Comparison of ENCODE assay signal across 9 cellular contexts in genomic region chr17:57899822-57900221, GRCh38. TPM values are rescaled to one million over a fixed set of nuclear protein-coding genes. Genes with fewer than 3 reads are reported as not detected.
A peak's percentile ranks its signal among the peaks of the same experiment; 100 is the strongest.
DNase-seq lines count a peak whose midpoint lies in the region; ATAC-seq, FAIRE-seq and TF ChIP-seq lines count a peak whose summit lies in the region.
"Had no signal": no experiment of that assay in that cellular context is flagged by ENCODE, and none has a peak within 500 bp of the region (broad histone marks: within the 10 kb centered on the region; RNA-seq: fewer than 3 reads in every experiment).

No MANE protein-coding gene starts in this region.

- H4K8ac ChIP-seq in H1 (ENCODE audit: extremely low read depth, insufficient read depth, low read length): no peak overlapping the region; the same call in 1 of the 2 replicates

- no peak overlapping the region for H3K14ac ChIP-seq in H1 (ENCODE audit: insufficient read length)

- H3K56ac ChIP-seq in H1 (replicated peaks; ENCODE audit: insufficient read length, low read depth, low read length): no peak overlapping the region

- TF ChIP-seq CTCF in C4-2B (conservative IDR thresholded peaks at IDR 0.05) (no peak), H1 (IDR thresholded peaks at IDR 0.05; ENCODE audit: control extremely low read depth in 1 of 3, insufficient read depth in 1 of 3, low read depth in 1 of 3, low read length in 3 of 3) (no peak), osteoblast (IDR thresholded peaks at IDR 0.05; ENCODE audit: extremely low read depth, low read depth, low read length) (no peak)

- H3K36me3 ChIP-seq in H1 (ENCODE audit: control insufficient read depth in 2 of 4, insufficient read depth in 4 of 4, low read length in 3 of 4): no peaks in the 10 kb centered on the region
- no peaks in the 10 kb centered on the region for H3K36me3 ChIP-seq in osteoblast (ENCODE audit: insufficient read depth, low read length)

- 0 out of 2 replicates have a peak overlapping the region, but pooled peaks have one; percentile 56 for H3K18ac ChIP-seq in H1 (ENCODE audit: extremely low read depth, low read length)

- no peak overlapping the region for H2BK120ac ChIP-seq in H1 (replicated peaks; ENCODE audit: low read depth, low read length)

- DNase-seq in NOMO-1 treated with DMSO at 0.1 percent for 48 hours (lab: John Stamatoyannopoulos, UW; ENCODE audit: unreplicated experiment) (peak; percentile 35), H1 (ENCODE audit: low read depth in 1 of 2, low spot score in 2 of 2) (no peak), osteoblast (ENCODE audit: insufficient read length, low spot score, missing footprints) (no peak), NCI-H1092 (lab: John Stamatoyannopoulos, UW) (no peak), 8988T (no peak)
- DNase-seq in stimulated activated CD4-positive, alpha-beta T cell treated with anti-CD3 and anti-CD28 coated beads, Interleukin-1b, Interleukin-23, amount 100 ng/mL, for 48 hours: no peak

- no peak for TF ChIP-seq EP300 in H1 (IDR thresholded peaks at IDR 0.05; ENCODE audit: borderline replicate concordance in 1 of 2, low read depth in 2 of 2, low read length in 2 of 2)

- no peaks in the 10 kb centered on the region for H3K23me2 ChIP-seq in H1 (ENCODE audit: low read depth, low read length)

- no peak overlapping the region; the same call in 1 of the 2 replicates for H2AK5ac ChIP-seq in H1 (ENCODE audit: low read depth, low read length)

- no peaks in the 10 kb centered on the region for H3K79me1 ChIP-seq in H1 (ENCODE audit: low read depth, low read length)

- H4K20me1 ChIP-seq in H1 (replicated peaks in 1 of 2; ENCODE audit: control insufficient read depth in 1 of 2, insufficient read depth in 2 of 2, low read length in 2 of 2) (no peaks in the 10 kb centered on the region), osteoblast (ENCODE audit: insufficient read depth, low read length) (no peaks in the 10 kb centered on the region)

- CTCF ChIA-PET in H1 (lab: Charles Lee; ENCODE audit: partially characterized antibody): interaction anchor here (0.9 to 6.7 kb wide), 25 partner anchors 8 to 107 kb away, joined by 3 to 41 read pairs (median 7); partner anchors contain the start of genes CUEDC1 and SRSF1

- peak overlapping the region; percentile 99 for H2BK12ac ChIP-seq in H1 (ENCODE audit: low read depth, low read length)

- no peaks in the 10 kb centered on the region for H3K9me3 ChIP-seq in H1 (ENCODE audit: insufficient read depth in 2 of 2, low read depth in 1 of 2, low read length in 1 of 2)
- no peaks in the 10 kb centered on the region for H3K9me3 ChIP-seq in osteoblast (ENCODE audit: low read depth, low read length)

- peak overlapping the region; percentile 69; the same call in 1 of the 2 replicates for H2BK5ac ChIP-seq in H1 (ENCODE audit: low read depth, low read length)

- H3K79me2 ChIP-seq in H1 (ENCODE audit: control insufficient read depth in 1 of 2, insufficient read depth in 2 of 2, low read length in 2 of 2): no peaks in the 10 kb centered on the region
- H3K79me2 ChIP-seq in osteoblast (ENCODE audit: insufficient read depth, low read length): peaks cover 76% of the 10 kb centered on the region

- H4K5ac ChIP-seq in H1 (ENCODE audit: insufficient read length, low read depth, low read length): no peak overlapping the region

- H3K4me1 ChIP-seq in H1 (replicated peaks in 1 of 4; ENCODE audit: control insufficient read depth in 3 of 4, insufficient read depth in 4 of 4, low read length in 3 of 4) (peaks cover 5 to 31% (median 21%) of the 10 kb centered on the region in 4 experiments), osteoblast (ENCODE audit: insufficient read depth, low read length) (peaks cover 30% of the 10 kb centered on the region)

- H2AFZ ChIP-seq in H1 (ENCODE audit: low read length): no peak overlapping the region
- H2AFZ ChIP-seq in osteoblast (ENCODE audit: low read length): peak overlapping the region; percentile 56

- no peak overlapping the region for H3K4me3 ChIP-seq in H1 (ENCODE audit: extremely low read depth in 1 of 4, insufficient read depth in 2 of 4, low read depth in 3 of 4, low read length in 4 of 4)
- H3K4me3 ChIP-seq in osteoblast (ENCODE audit: insufficient read depth, low read length): no peak overlapping the region

- TF ChIP-seq POLR2A in H1 (IDR thresholded peaks at IDR 0.05; ENCODE audit: control extremely low read depth in 1 of 2, low read depth in 2 of 2, low read length in 2 of 2): no peak

- H3K4me2 ChIP-seq in H1 (ENCODE audit: insufficient read depth in 1 of 2, low read depth in 2 of 2, low read length in 2 of 2) (no peak overlapping the region), osteoblast (ENCODE audit: insufficient read depth, low read length) (no peak overlapping the region)

- H4K91ac ChIP-seq in H1 (replicated peaks; ENCODE audit: insufficient read length, low read length): peak overlapping the region; percentile 29

- no peak for FAIRE-seq in H1 (lab: Jason Lieb, UNC)
- FAIRE-seq: islet of Langerhans had no signal

- H3K27ac ChIP-seq in C4-2B: peak overlapping the region; percentile 95
- H3K27ac ChIP-seq in H1 (ENCODE audit: low read depth, low read length): peak overlapping the region; percentile 17; the same call in 1 of the 2 replicates
- H3K27ac ChIP-seq in osteoblast (ENCODE audit: low read depth, low read length): peak overlapping the region; percentile 45

- POLR2A ChIA-PET in H1 (lab: Charles Lee; ENCODE audit: partially characterized antibody): interaction anchor here (0.7 to 2.2 kb wide), 12 partner anchors 10 to 107 kb away, joined by 3 to 9 read pairs (median 4); partner anchors contain the start of genes SRSF1 and VEZF1

- H3K23ac ChIP-seq in H1 (ENCODE audit: insufficient read length): no peak overlapping the region

- peak overlapping the region; percentile 97 for H2BK15ac ChIP-seq in H1 (ENCODE audit: low read length)

- no peak overlapping the region for H3K9ac ChIP-seq in H1 (replicated peaks in 1 of 4; ENCODE audit: extremely low read depth in 1 of 4, low read depth in 3 of 4, low read length in 3 of 4)

- no peak for ATAC-seq in GM19455 (IDR thresholded peaks at IDR 0.05; ENCODE audit: unreplicated experiment)

- H3K4ac ChIP-seq in H1 (replicated peaks; ENCODE audit: insufficient read length, low read depth, low read length): no peak overlapping the region

- no peak for TF ChIP-seq RAD21 in H1 (IDR thresholded peaks at IDR 0.05 in 1 of 2, conservative IDR thresholded peaks at IDR 0.05 in 1 of 2; ENCODE audit: low read depth in 2 of 2, low read length in 2 of 2)

- H3K27me3 ChIP-seq in H1 (replicated peaks in 1 of 4; ENCODE audit: control insufficient read depth in 3 of 4, extremely low read depth in 1 of 4, insufficient read depth in 3 of 4, low read length in 3 of 4) (no peaks in the 10 kb centered on the region), osteoblast (ENCODE audit: insufficient read depth, low read length) (no peaks in the 10 kb centered on the region)

- WGBS in H1 (ENCODE audit: extremely low coverage in 1 of 2, insufficient coverage in 1 of 2, insufficient read length in 1 of 2, insufficient replicate concordance in 2 of 2, low coverage in 1 of 2, low lambda C conversion rate in 2 of 2, missing lambda C conversion rate in 1 of 2), 2 experiments: 84% methylated on average over 4 of the region's 4 CpGs; no CpG with 5 or more reads in 1 of the 2 experiments

- H2BK20ac ChIP-seq in H1 (ENCODE audit: low read length): 0 out of 2 replicates have a peak overlapping the region, but pooled peaks have one; percentile 62

TF ChIP-seq in H1, 55 proteins besides CTCF, POLR2A, EP300 and RAD21 (continues in another document):
- TF ChIP-seq CTBP2 (IDR thresholded peaks at IDR 0.05; ENCODE audit: borderline replicate concordance, insufficient read depth, insufficient read length, low read length): no peak
- no peak for TF ChIP-seq SUZ12 (IDR thresholded peaks at IDR 0.05; ENCODE audit: low read length)
- no peak for TF ChIP-seq SP1 (IDR thresholded peaks at IDR 0.05; ENCODE audit: low read depth, low read length)
- no peak for TF ChIP-seq ATF2 (IDR thresholded peaks at IDR 0.05; ENCODE audit: low read length)

RNA-seq across cellular contexts. Expression of gene MRPS23, which starts 50.0 kb away (rescaled TPM):
- 60.4 and 73.4 TPM in 2 replicates for total RNA-seq in H1 (2021; fragmentation: NEBNext Ultra II Directional; extraction: Animal tissue kit (Norgen Biotek cat#: 25700))
- 32.9 and 38.6 TPM in 2 replicates for polyA plus RNA-seq in H1 (2011; rRNA removed)
- 68.9 TPM for polyA plus RNA-seq in H1 (2011; cell fraction: cytosol; rRNA removed)
- 26.0 TPM for polyA plus RNA-seq in H1 (2011; cell fraction: nucleus; rRNA removed)
- polyA plus RNA-seq in H1 (2012, experiment 1 of 2): 64.2 to 105 TPM (median 72.5 TPM) in 4 replicates
- polyA plus RNA-seq in H1 (2012, experiment 2 of 2): 49.1 TPM
- polyA plus RNA-seq in H1 (2013, experiment 1 of 2): 25.2 TPM
- 26.2 TPM for polyA plus RNA-seq in H1 (2013, experiment 2 of 2)
- 18.4 and 25.9 TPM in 2 replicates for polyA minus RNA-seq in H1 (2011; rRNA and poly(A)+ RNA removed)
- polyA minus RNA-seq in H1 (2011; cell fraction: cytosol; rRNA and poly(A)+ RNA removed): 10.5 TPM
- 21.0 TPM for polyA minus RNA-seq in H1 (2011; cell fraction: nucleus; rRNA and poly(A)+ RNA removed)
- 17.1 and 19.9 TPM in 2 replicates for total RNA-seq in osteoblast

RNA-seq across cellular contexts. Expression of gene CUEDC1, which starts 55.4 kb away (rescaled TPM):
- total RNA-seq in H1 (2021; fragmentation: NEBNext Ultra II Directional; extraction: Animal tissue kit (Norgen Biotek cat#: 25700)): 7.8 and 10.7 TPM in 2 replicates
- polyA plus RNA-seq in H1 (2011; rRNA removed): 4.0 and 6.7 TPM in 2 replicates
- polyA plus RNA-seq in H1 (2011; cell fraction: cytosol; rRNA removed): 5.2 TPM
- 12.0 TPM for polyA plus RNA-seq in H1 (2011; cell fraction: nucleus; rRNA removed)
- polyA plus RNA-seq in H1 (2012, experiment 1 of 2): 3.4 to 9.6 TPM (median 7.3 TPM) in 4 replicates
- 4.9 TPM for polyA plus RNA-seq in H1 (2012, experiment 2 of 2)
- 5.8 TPM for polyA plus RNA-seq in H1 (2013, experiment 1 of 2)
- 5.8 TPM for polyA plus RNA-seq in H1 (2013, experiment 2 of 2)
- 4.1 and 5.1 TPM in 2 replicates for polyA minus RNA-seq in H1 (2011; rRNA and poly(A)+ RNA removed)
- 2.2 TPM for polyA minus RNA-seq in H1 (2011; cell fraction: cytosol; rRNA and poly(A)+ RNA removed)
- 4.1 TPM for polyA minus RNA-seq in H1 (2011; cell fraction: nucleus; rRNA and poly(A)+ RNA removed)
- total RNA-seq in osteoblast: 21.0 and 22.4 TPM in 2 replicates

Comparison
In these comparisons a context has a peak if more than half of its experiments do, and no peak if none do; other contexts are left out.
1. H3K27ac ChIP-seq: peak in every context shown above with its lines; median percentile 95 in C4-2B; 45 in osteoblast; 17 in H1.